ENCODE assay signal across 1 cellular context in genomic region chr10:97788552-97789442, GRCh38.
A peak's percentile ranks its signal among the peaks of the same experiment; 100 is the strongest.
TF ChIP-seq lines count a peak whose summit lies in the region.

No MANE protein-coding gene starts in this region.

TF ChIP-seq in K562, 482 proteins besides CTCF, POLR2A, EP300 and RAD21 (continued from another document and continues in another):
- TF ChIP-seq ZNF318 (IDR thresholded peaks at IDR 0.05; ENCODE audit: borderline replicate concordance in 1 of 2, low read depth in 1 of 2) (no peak), ARID3B (CRISPR knock-in tag; IDR thresholded peaks at IDR 0.05; ENCODE audit: borderline replicate concordance) (no peak), MAFF (IDR thresholded peaks at IDR 0.05; ENCODE audit: low read length) (no peak), ARID1B (IDR thresholded peaks at IDR 0.05) (peak; percentile 97), ZBTB49 (CRISPR knock-in tag; IDR thresholded peaks at IDR 0.05; ENCODE audit: borderline replicate concordance) (no peak), NCOA1 (IDR thresholded peaks at IDR 0.05; ENCODE audit: low read depth) (peak; percentile 52; the same call in 1 of the 2 replicates), PPARD (CRISPR knock-in tag; IDR thresholded peaks at IDR 0.05) (no peak), ZNF589 (CRISPR knock-in tag; IDR thresholded peaks at IDR 0.05; ENCODE audit: low read depth) (no peak), ZNF212 (CRISPR knock-in tag; IDR thresholded peaks at IDR 0.05) (no peak), ZNF639 (CRISPR knock-in tag; conservative IDR thresholded peaks at IDR 0.05 in 1 of 2, IDR thresholded peaks at IDR 0.05 in 1 of 2) (peak in 1 of 2 experiments; percentile 86; a peak in 2 of 4 replicates), ESRRB (CRISPR knock-in tag; IDR thresholded peaks at IDR 0.05; ENCODE audit: borderline replicate concordance) (no peak), ZBTB34 (CRISPR knock-in tag; IDR thresholded peaks at IDR 0.05) (no peak), GTF2E2 (tag; IDR thresholded peaks at IDR 0.05) (no peak), POLR2G (IDR thresholded peaks at IDR 0.05; ENCODE audit: low read depth, low read length) (0 out of 2 replicates have a peak, but pooled peaks have one; percentile 21), LEF1 (IDR thresholded peaks at IDR 0.05) (peak; percentile 95), ZNF263 (CRISPR knock-in tag; IDR thresholded peaks at IDR 0.05; ENCODE audit: borderline replicate concordance) (no peak), ASH1L (IDR thresholded peaks at IDR 0.05; ENCODE audit: borderline replicate concordance, low read depth, partially characterized antibody) (no peak), ZNF830 (CRISPR knock-in tag; IDR thresholded peaks at IDR 0.05) (no peak), TSHZ1 (CRISPR knock-in tag; IDR thresholded peaks at IDR 0.05) (no peak), CBX8 (IDR thresholded peaks at IDR 0.05; ENCODE audit: borderline replicate concordance, extremely low read depth, low read depth, low read length, poor library complexity, severe bottlenecking) (no peak), RNF2 (IDR thresholded peaks at IDR 0.05) (peak; percentile 98), PCBP1 (IDR thresholded peaks at IDR 0.05; ENCODE audit: low read depth, low read length, poor library complexity, severe bottlenecking) (no peak), CEBPZ (IDR thresholded peaks at IDR 0.05; ENCODE audit: borderline replicate concordance, low read depth, low read length) (no peak), ELK3 (CRISPR knock-in tag; IDR thresholded peaks at IDR 0.05) (no peak), ZC3H4 (CRISPR knock-in tag; IDR thresholded peaks at IDR 0.05; ENCODE audit: borderline replicate concordance) (no peak), NR3C1 (CRISPR knock-in tag; IDR thresholded peaks at IDR 0.05) (no peak), MCM3 (IDR thresholded peaks at IDR 0.05) (no peak), ZFP91 (CRISPR knock-in tag; IDR thresholded peaks at IDR 0.05) (no peak)
